In genomic region chr17:12438813-12439586, GRCh38 we compare ENCODE assay signal across 1 cellular context.
TF ChIP-seq lines count a peak whose summit lies in the region.

No MANE protein-coding gene starts in this region.

TF ChIP-seq in K562, 482 proteins besides CTCF, POLR2A, EP300 and RAD21 (continued from another document and continues in another):
- no peak for TF ChIP-seq ZBTB40 (IDR thresholded peaks at IDR 0.05)
- no peak for TF ChIP-seq ZBTB40 (CRISPR knock-in tag; IDR thresholded peaks at IDR 0.05)
- TF ChIP-seq E2F5 (CRISPR knock-in tag; IDR thresholded peaks at IDR 0.05): no peak
- peak; percentile 94 for TF ChIP-seq HOMEZ (CRISPR knock-in tag; IDR thresholded peaks at IDR 0.05)
- TF ChIP-seq NFYB (IDR thresholded peaks at IDR 0.05; ENCODE audit: extremely low read depth, insufficient read length): no peak
- no peak for TF ChIP-seq ZFP36 (IDR thresholded peaks at IDR 0.05; ENCODE audit: low read depth, low read length, partially characterized antibody)
- TF ChIP-seq HMGXB4 (CRISPR knock-in tag; IDR thresholded peaks at IDR 0.05): no peak
- TF ChIP-seq STAT6 (CRISPR knock-in tag; IDR thresholded peaks at IDR 0.05): no peak
- peak; percentile 55 for TF ChIP-seq LEF1 (IDR thresholded peaks at IDR 0.05)
- TF ChIP-seq EGR1 (conservative IDR thresholded peaks at IDR 0.05): no peak
- TF ChIP-seq ZKSCAN1 (IDR thresholded peaks at IDR 0.05; ENCODE audit: low read depth, low read length): no peak
- TF ChIP-seq NCOA1 (IDR thresholded peaks at IDR 0.05; ENCODE audit: low read depth): peak; percentile 63; the same call in 1 of the 2 replicates
- no peak for TF ChIP-seq ZNF277 (CRISPR knock-in tag; IDR thresholded peaks at IDR 0.05; ENCODE audit: borderline replicate concordance)
- no peak for TF ChIP-seq ZFP91 (CRISPR knock-in tag; IDR thresholded peaks at IDR 0.05)
- TF ChIP-seq HLTF (IDR thresholded peaks at IDR 0.05): no peak
- TF ChIP-seq CBFB (CRISPR knock-in tag; IDR thresholded peaks at IDR 0.05): no peak
- peak; percentile 83 for TF ChIP-seq TBP (optimal IDR thresholded peaks at IDR 0.05; ENCODE audit: low read depth, low read length)
- TF ChIP-seq ZNF778 (CRISPR knock-in tag; IDR thresholded peaks at IDR 0.05): no peak
- no peak for TF ChIP-seq POLR2G (IDR thresholded peaks at IDR 0.05; ENCODE audit: low read depth, low read length)
- no peak for TF ChIP-seq MYBL2 (IDR thresholded peaks at IDR 0.05; ENCODE audit: low read depth)
- TF ChIP-seq MYBL2 (CRISPR knock-in tag; IDR thresholded peaks at IDR 0.05; ENCODE audit: borderline replicate concordance): no peak
- no peak for TF ChIP-seq HDGF (IDR thresholded peaks at IDR 0.05)
- no peak for TF ChIP-seq ZNF512 (tag; IDR thresholded peaks at IDR 0.05)
- no peak for TF ChIP-seq ARID3A (IDR thresholded peaks at IDR 0.05; ENCODE audit: borderline replicate concordance, low read depth, low read length)
- TF ChIP-seq GTF2F1 (IDR thresholded peaks at IDR 0.05; ENCODE audit: low read depth, low read length): no peak
- TF ChIP-seq ZBTB11 (CRISPR knock-in tag; IDR thresholded peaks at IDR 0.05): peak in 1 of 3 experiments; percentile 85; a peak in 2 of 6 replicates
